ENCODE assay signal across 29 cellular contexts in genomic region chr13:90047600-90047999, GRCh38.
"Had no signal": no experiment of that assay in that cellular context is flagged by ENCODE, and none has a peak within 500 bp of the region (broad histone marks: within the 10 kb centered on the region; RNA-seq: fewer than 3 reads in every experiment).

No MANE protein-coding gene starts in this region.

- H3K4me1 Mint-ChIP-seq: nephron progenitor cell; neural crest cell; stimulated activated effector memory CD8-positive, alpha-beta T cell treated with anti-CD3 and anti-CD28 coated beads, Interleukin-12 subunit alpha, Interleukin-12 subunit beta, amount 100 ng/mL, for 72 hours; stimulated activated naive B cell treated with anti-CD40 and anti-IgM and Interleukin-4, amounts not matched to agents 10 μg/mL and 1 μg/mL and 100 μg/mL, for 72 hours had no signal

- H3K27ac ChIP-seq: ovary, parathyroid adenoma, psoas muscle, right lobe of liver, sigmoid colon, stomach, thoracic aorta, thyroid gland, tibial nerve, upper lobe of left lung, vagina had no signal

- H3K4me3 Mint-ChIP-seq: natural killer cell treated with Interleukin-12 subunit alpha and Interleukin-12 subunit beta and Interleukin-15 and Interleukin-18, amount 100 ng/mL, for 72 hours; nephron progenitor cell; neural crest cell; stimulated activated effector memory CD8-positive, alpha-beta T cell treated with anti-CD3 and anti-CD28 coated beads, Interleukin-12 subunit alpha, Interleukin-12 subunit beta, amount 100 ng/mL, for 72 hours; stimulated activated naive B cell treated with anti-CD40 and anti-IgM and Interleukin-4, amounts not matched to agents 10 μg/mL and 1 μg/mL and 100 μg/mL, for 72 hours; stimulated activated naive CD8-positive, alpha-beta T cell treated with anti-CD3 and anti-CD28 coated beads, Interleukin-15, Interleukin-2, amounts not matched to agents 100 ng/mL and 50 ng/mL, for 24 hours had no signal

- H3K27me3 Mint-ChIP-seq: natural killer cell treated with Interleukin-12 subunit alpha and Interleukin-12 subunit beta and Interleukin-15 and Interleukin-18, amount 100 ng/mL, for 72 hours; progenitor cell of endocrine pancreas; stimulated activated naive B cell treated with anti-CD40 and anti-IgM and Interleukin-4, amounts not matched to agents 10 μg/mL and 1 μg/mL and 100 μg/mL, for 72 hours; stimulated activated naive CD8-positive, alpha-beta T cell treated with anti-CD3 and anti-CD28 coated beads, Interleukin-15, Interleukin-2, amounts not matched to agents 100 ng/mL and 50 ng/mL, for 24 hours had no signal

- H2AFZ ChIP-seq: parathyroid adenoma had no signal

- H3K36me3 Mint-ChIP-seq: stimulated activated effector memory CD8-positive, alpha-beta T cell treated with anti-CD3 and anti-CD28 coated beads, Interleukin-12 subunit alpha, Interleukin-12 subunit beta, amount 100 ng/mL, for 72 hours; stimulated activated naive B cell treated with anti-CD40 and anti-IgM and Interleukin-4, amounts not matched to agents 10 μg/mL and 1 μg/mL and 100 μg/mL, for 72 hours had no signal

- H3K9me3 ChIP-seq: right lobe of liver, thoracic aorta, thyroid gland, vagina had no signal

- H3K27me3 ChIP-seq: ovary, right lobe of liver, sigmoid colon, stomach, thyroid gland, tibial nerve, upper lobe of left lung, vagina had no signal

- H3K27ac Mint-ChIP-seq: natural killer cell treated with Interleukin-12 subunit alpha and Interleukin-12 subunit beta and Interleukin-15 and Interleukin-18, amount 100 ng/mL, for 72 hours; nephron progenitor cell; progenitor cell of endocrine pancreas; stimulated activated effector memory CD8-positive, alpha-beta T cell treated with anti-CD3 and anti-CD28 coated beads, Interleukin-12 subunit alpha, Interleukin-12 subunit beta, amount 100 ng/mL, for 72 hours; stimulated activated naive B cell treated with anti-CD40 and anti-IgM and Interleukin-4, amounts not matched to agents 10 μg/mL and 1 μg/mL and 100 μg/mL, for 72 hours; stimulated activated naive CD8-positive, alpha-beta T cell treated with anti-CD3 and anti-CD28 coated beads, Interleukin-15, Interleukin-2, amounts not matched to agents 100 ng/mL and 50 ng/mL, for 24 hours had no signal

- H3K4me1 ChIP-seq: parathyroid adenoma, psoas muscle, right lobe of liver, sigmoid colon, stomach, thyroid gland, tibial nerve, upper lobe of left lung, vagina had no signal

- FAIRE-seq: small intestine, urothelium cell line had no signal

- H3K36me3 ChIP-seq: ovary, right lobe of liver, sigmoid colon, stomach, thoracic aorta, thyroid gland, tibial nerve, upper lobe of left lung, vagina had no signal

- H3K9ac ChIP-seq: parathyroid adenoma had no signal

- H3K79me2 ChIP-seq: parathyroid adenoma had no signal

- ATAC-seq: natural killer cell treated with Interleukin-12 subunit alpha and Interleukin-12 subunit beta and Interleukin-15 and Interleukin-18, amount 100 ng/mL, for 72 hours; psoas muscle; right cardiac atrium; right lobe of liver; stimulated activated effector memory CD8-positive, alpha-beta T cell treated with anti-CD3 and anti-CD28 coated beads, Interleukin-12 subunit alpha, Interleukin-12 subunit beta, amount 100 ng/mL, for 72 hours; stimulated activated naive B cell treated with anti-CD40 and anti-IgM and Interleukin-4, amounts not matched to agents 10 μg/mL and 1 μg/mL and 100 μg/mL, for 72 hours had no signal

- DNase-seq: nephron progenitor cell; occipital lobe; ovary; posterior cingulate gyrus; psoas muscle; right cardiac atrium; right lobe of liver; sigmoid colon; small intestine; stimulated activated CD4-positive, alpha-beta T cell treated with anti-CD3 and anti-CD28 coated beads, Interleukin-15, amount 100 ng/mL, for 24 hours; stimulated activated CD4-positive, alpha-beta T cell treated with anti-CD3 and anti-CD28 coated beads, Interleukin-2, amount 100 ng/mL, for 24 hours; stimulated activated CD4-positive, alpha-beta T cell treated with anti-CD3 and anti-CD28 coated beads, Interleukin-2, amount 100 ng/mL, for 48 hours; stimulated activated CD4-positive, alpha-beta T cell treated with anti-CD3 and anti-CD28 coated beads, Interleukin-4, amount 100 ng/mL, for 24 hours; stimulated activated naive B cell treated with anti-CD40 and anti-IgM and Interleukin-4, amounts not matched to agents 10 μg/mL and 1 μg/mL and 100 μg/mL, for 72 hours; stimulated activated naive CD4-positive, alpha-beta T cell treated with Interleukin-2 at 50 U/mL for 16 hours; stomach; thyroid gland; trophoblast cell; upper lobe of left lung had no signal

- H3K4me3 ChIP-seq: ovary, psoas muscle, right lobe of liver, sigmoid colon, stomach, thoracic aorta, thyroid gland, tibial nerve, upper lobe of left lung, vagina had no signal
